ENCODE assay signal across 8 cellular contexts in genomic region chr15:77944002-77944867, GRCh38.
DNase-seq lines count a peak whose midpoint lies in the region; ATAC-seq and TF ChIP-seq lines count a peak whose summit lies in the region.

No MANE protein-coding gene starts in this region.

- H3K4me1 Mint-ChIP-seq in CD4-positive, alpha-beta T cell (ENCODE audit: low read depth), result peaks cover 4% of the 10 kb centered on the region
- H3K4me1 Mint-ChIP-seq in activated naive CD8-positive, alpha-beta T cell treated with anti-CD3 and anti-CD28 coated beads, Interleukin-2, amount 50 U/mL, for 24 hours, result peaks cover 12% of the 10 kb centered on the region

- WGBS in transverse colon (ENCODE audit: low coverage in 1 of 2), 2 donors, result 13 to 40% methylated on average over 2 to 43 of the region's 45 CpGs

- H3K27ac ChIP-seq in CD4-positive, alpha-beta T cell (ENCODE audit: low read depth, low read length), result no peak overlapping the region
- H3K27ac ChIP-seq in neutrophil (no peak overlapping the region), transverse colon (peak overlapping the region; percentile 64 to 81 (median 74))

- H3K27me3 Mint-ChIP-seq in CD4-positive, alpha-beta T cell, result peaks cover 12% of the 10 kb centered on the region
- peaks cover 2% of the 10 kb centered on the region for H3K27me3 Mint-ChIP-seq in activated naive CD8-positive, alpha-beta T cell treated with anti-CD3 and anti-CD28 coated beads, Interleukin-2, amount 50 U/mL, for 24 hours

- H3K9me3 ChIP-seq in CD4-positive, alpha-beta T cell (ENCODE audit: control insufficient read depth, low read length), result no peaks in the 10 kb centered on the region
- no peaks in the 10 kb centered on the region for H3K9me3 ChIP-seq in neutrophil
- no peaks in the 10 kb centered on the region for H3K9me3 ChIP-seq in transverse colon

- H3K4me1 ChIP-seq in neutrophil (ENCODE audit: control insufficient read depth in 1 of 2, insufficient read depth in 1 of 2, low read depth in 1 of 2, low read length in 1 of 2) (peaks cover 3 to 9% of the 10 kb centered on the region in 2 experiments), transverse colon (peaks cover 0 to 16% (median 4%) of the 10 kb centered on the region in 4 donors)

- no peak for TF ChIP-seq CTCF in CD4-positive, alpha-beta T cell (IDR thresholded peaks at IDR 0.05)
- TF ChIP-seq CTCF in neutrophil (IDR thresholded peaks at IDR 0.05) (no peak), transverse colon (IDR thresholded peaks at IDR 0.05) (no peak)

- no peak for ATAC-seq in CD4-positive, alpha-beta T cell (ENCODE audit: poor library complexity)
- peak; percentile 51 for ATAC-seq in GM21723 (IDR thresholded peaks at IDR 0.05; ENCODE audit: unreplicated experiment)
- peak; percentile 67 for ATAC-seq in activated naive CD8-positive, alpha-beta T cell treated with anti-CD3 and anti-CD28 coated beads, Interleukin-2, amount 50 U/mL, for 24 hours

- POLR2A ChIA-PET in CD4-positive, alpha-beta T cell (lab: Charles Lee), result no interaction called here

- TF ChIP-seq POLR2A in transverse colon (IDR thresholded peaks at IDR 0.05), result no peak

- H3K36me3 Mint-ChIP-seq in CD4-positive, alpha-beta T cell (ENCODE audit: low read depth), result no peaks in the 10 kb centered on the region
- no peaks in the 10 kb centered on the region for H3K36me3 Mint-ChIP-seq in activated naive CD8-positive, alpha-beta T cell treated with anti-CD3 and anti-CD28 coated beads, Interleukin-2, amount 50 U/mL, for 24 hours (ENCODE audit: low read depth)

- H3K27ac Mint-ChIP-seq in CD4-positive, alpha-beta T cell, result no peak overlapping the region
- no peak overlapping the region for H3K27ac Mint-ChIP-seq in activated naive CD8-positive, alpha-beta T cell treated with anti-CD3 and anti-CD28 coated beads, Interleukin-2, amount 50 U/mL, for 24 hours

- in situ Hi-C loops in transverse colon (cut with MboI; ENCODE audit: low pct_ligation_motif_present in 1 of 4, low pct_unique_long_range_greater_than_20kb in 1 of 4, low sequenced_read_pairs in 3 of 4), result loop anchor here in 1 of 4 donors (25.0 kb wide), 1 partner anchor 793 kb away; no protein-coding TSS in a partner anchor

- CTCF ChIA-PET in CD4-positive, alpha-beta T cell (lab: Charles Lee), result no interaction called here

- H3K9me3 Mint-ChIP-seq in CD4-positive, alpha-beta T cell, result no peaks in the 10 kb centered on the region
- no peaks in the 10 kb centered on the region for H3K9me3 Mint-ChIP-seq in activated naive CD8-positive, alpha-beta T cell treated with anti-CD3 and anti-CD28 coated beads, Interleukin-2, amount 50 U/mL, for 24 hours

- intact Hi-C loops in CD4-positive, alpha-beta T cell (cut with DNase I, micrococcal nuclease), result no loop called here
- intact Hi-C loops in head of caudate nucleus (cut with DNase I) (no loop called here), transverse colon (cut with DNase I; ENCODE audit: low total_unique reads) (no loop called here)

- no peak for TF ChIP-seq EP300 in transverse colon (IDR thresholded peaks at IDR 0.05; ENCODE audit: low read depth)

- DNase-seq in CD4-positive, alpha-beta T cell, result peak in 5 of 10 experiments; percentile 7 to 41 (median 19)
- DNase-seq in NOMO-1 treated with DMSO at 0.1 percent for 48 hours (lab: John Stamatoyannopoulos, UW; ENCODE audit: unreplicated experiment) (peak; percentile 47), head of caudate nucleus (peak; percentile 53 to 89 (median 78)), transverse colon (peak; percentile 88), activated gamma-delta T cell treated with Interleukin-2 at 50 U/mL for 16 hours (no peak)
- peak; percentile 68 for DNase-seq in activated naive CD8-positive, alpha-beta T cell treated with anti-CD3 and anti-CD28 coated beads, Interleukin-2, amount 50 U/mL, for 24 hours

- H3K4me3 Mint-ChIP-seq in CD4-positive, alpha-beta T cell, result peak overlapping the region; percentile 45
- peak overlapping the region; percentile 69 for H3K4me3 Mint-ChIP-seq in activated naive CD8-positive, alpha-beta T cell treated with anti-CD3 and anti-CD28 coated beads, Interleukin-2, amount 50 U/mL, for 24 hours

- H3K36me3 ChIP-seq in neutrophil (no peaks in the 10 kb centered on the region), transverse colon (no peaks in the 10 kb centered on the region)

- peak overlapping the region; percentile 61 for H3K4me3 ChIP-seq in neutrophil (ENCODE audit: low read depth in 1 of 2, low read length in 1 of 2)
- peak overlapping the region; percentile 29 to 52 (median 46) for H3K4me3 ChIP-seq in transverse colon

- H3K27me3 ChIP-seq in CD4-positive, alpha-beta T cell (ENCODE audit: control insufficient read depth, insufficient read depth, low read length), result no peaks in the 10 kb centered on the region
- H3K27me3 ChIP-seq in neutrophil (no peaks in the 10 kb centered on the region), transverse colon (no peaks in the 10 kb centered on the region)

Comparison
In these comparisons a context has a peak if more than half of its experiments do, and no peak if none do; other contexts are left out.
1. H3K27ac ChIP-seq: peak in transverse colon (4 of 4); none in CD4-positive, alpha-beta T cell (single experiment) and neutrophil (single experiment).